In the genomic region with DNA sequence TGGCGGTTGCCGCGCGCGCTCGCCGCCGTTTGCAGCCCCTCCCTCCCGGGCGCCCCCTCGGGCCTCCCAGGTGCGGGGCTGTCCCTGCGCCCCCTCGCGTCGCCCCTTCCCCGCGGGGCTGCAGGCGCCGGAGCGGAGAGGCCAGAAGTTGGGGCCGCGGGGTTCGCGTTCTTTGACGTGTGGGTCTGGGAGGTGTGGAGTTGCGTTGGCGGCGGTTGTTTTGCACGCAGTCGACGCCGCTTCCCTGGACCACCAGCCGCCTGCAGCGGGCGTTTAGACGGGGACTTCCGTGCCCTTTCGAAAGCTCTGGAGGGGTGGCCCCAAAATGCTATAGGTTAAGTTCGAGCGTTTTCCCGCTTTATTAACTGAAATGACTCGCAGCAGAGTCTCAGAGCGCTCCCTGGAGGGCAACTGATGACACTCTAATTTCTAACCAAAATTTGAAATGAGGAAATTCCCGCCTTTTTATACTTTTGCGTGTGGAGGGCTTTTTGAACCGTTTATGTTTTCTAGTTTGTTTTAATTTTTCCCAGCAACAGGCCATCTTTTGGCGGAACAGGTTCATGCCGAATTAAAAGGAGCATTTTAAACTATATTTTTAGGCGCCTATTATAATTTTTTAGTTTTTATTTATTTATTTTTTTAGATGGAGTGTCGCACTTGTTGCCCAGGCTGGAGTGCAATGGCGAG, we compare ENCODE assay signal across 1 cellular context.
TF ChIP-seq lines count a peak whose summit lies in the region.

No MANE protein-coding gene starts in this region.

TF ChIP-seq in GM23338, 12 proteins besides CTCF, POLR2A, EP300 and RAD21 (continued from another document):
- TF ChIP-seq, protein P1, sequence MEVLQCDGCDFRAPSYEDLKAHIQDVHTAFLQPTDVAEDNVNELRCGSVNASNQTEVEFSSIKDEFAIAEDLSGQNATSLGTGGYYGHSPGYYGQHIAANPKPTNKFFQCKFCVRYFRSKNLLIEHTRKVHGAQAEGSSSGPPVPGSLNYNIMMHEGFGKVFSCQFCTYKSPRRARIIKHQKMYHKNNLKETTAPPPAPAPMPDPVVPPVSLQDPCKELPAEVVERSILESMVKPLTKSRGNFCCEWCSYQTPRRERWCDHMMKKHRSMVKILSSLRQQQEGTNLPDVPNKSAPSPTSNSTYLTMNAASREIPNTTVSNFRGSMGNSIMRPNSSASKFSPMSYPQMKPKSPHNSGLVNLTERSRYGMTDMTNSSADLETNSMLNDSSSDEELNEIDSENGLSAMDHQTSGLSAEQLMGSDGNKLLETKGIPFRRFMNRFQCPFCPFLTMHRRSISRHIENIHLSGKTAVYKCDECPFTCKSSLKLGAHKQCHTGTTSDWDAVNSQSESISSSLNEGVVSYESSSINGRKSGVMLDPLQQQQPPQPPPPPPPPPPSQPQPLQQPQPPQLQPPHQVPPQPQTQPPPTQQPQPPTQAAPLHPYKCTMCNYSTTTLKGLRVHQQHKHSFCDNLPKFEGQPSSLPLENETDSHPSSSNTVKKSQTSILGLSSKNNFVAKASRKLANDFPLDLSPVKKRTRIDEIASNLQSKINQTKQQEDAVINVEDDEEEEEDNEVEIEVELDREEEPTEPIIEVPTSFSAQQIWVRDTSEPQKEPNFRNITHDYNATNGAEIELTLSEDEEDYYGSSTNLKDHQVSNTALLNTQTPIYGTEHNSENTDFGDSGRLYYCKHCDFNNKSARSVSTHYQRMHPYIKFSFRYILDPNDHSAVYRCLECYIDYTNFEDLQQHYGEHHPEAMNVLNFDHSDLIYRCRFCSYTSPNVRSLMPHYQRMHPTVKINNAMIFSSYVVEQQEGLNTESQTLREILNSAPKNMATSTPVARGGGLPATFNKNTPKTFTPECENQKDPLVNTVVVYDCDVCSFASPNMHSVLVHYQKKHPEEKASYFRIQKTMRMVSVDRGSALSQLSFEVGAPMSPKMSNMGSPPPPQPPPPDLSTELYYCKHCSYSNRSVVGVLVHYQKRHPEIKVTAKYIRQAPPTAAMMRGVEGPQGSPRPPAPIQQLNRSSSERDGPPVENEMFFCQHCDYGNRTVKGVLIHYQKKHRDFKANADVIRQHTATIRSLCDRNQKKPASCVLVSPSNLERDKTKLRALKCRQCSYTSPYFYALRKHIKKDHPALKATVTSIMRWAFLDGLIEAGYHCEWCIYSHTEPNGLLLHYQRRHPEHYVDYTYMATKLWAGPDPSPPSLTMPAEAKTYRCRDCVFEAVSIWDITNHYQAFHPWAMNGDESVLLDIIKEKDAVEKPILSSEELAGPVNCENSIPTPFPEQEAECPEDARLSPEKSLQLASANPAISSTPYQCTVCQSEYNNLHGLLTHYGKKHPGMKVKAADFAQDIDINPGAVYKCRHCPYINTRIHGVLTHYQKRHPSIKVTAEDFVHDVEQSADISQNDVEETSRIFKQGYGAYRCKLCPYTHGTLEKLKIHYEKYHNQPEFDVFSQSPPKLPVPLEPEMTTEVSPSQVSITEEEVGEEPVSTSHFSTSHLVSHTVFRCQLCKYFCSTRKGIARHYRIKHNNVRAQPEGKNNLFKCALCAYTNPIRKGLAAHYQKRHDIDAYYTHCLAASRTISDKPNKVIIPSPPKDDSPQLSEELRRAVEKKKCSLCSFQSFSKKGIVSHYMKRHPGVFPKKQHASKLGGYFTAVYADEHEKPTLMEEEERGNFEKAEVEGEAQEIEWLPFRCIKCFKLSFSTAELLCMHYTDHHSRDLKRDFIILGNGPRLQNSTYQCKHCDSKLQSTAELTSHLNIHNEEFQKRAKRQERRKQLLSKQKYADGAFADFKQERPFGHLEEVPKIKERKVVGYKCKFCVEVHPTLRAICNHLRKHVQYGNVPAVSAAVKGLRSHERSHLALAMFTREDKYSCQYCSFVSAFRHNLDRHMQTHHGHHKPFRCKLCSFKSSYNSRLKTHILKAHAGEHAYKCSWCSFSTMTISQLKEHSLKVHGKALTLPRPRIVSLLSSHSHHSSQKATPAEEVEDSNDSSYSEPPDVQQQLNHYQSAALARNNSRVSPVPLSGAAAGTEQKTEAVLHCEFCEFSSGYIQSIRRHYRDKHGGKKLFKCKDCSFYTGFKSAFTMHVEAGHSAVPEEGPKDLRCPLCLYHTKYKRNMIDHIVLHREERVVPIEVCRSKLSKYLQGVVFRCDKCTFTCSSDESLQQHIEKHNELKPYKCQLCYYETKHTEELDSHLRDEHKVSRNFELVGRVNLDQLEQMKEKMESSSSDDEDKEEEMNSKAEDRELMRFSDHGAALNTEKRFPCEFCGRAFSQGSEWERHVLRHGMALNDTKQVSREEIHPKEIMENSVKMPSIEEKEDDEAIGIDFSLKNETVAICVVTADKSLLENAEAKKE (CRISPR knock-in tag; IDR thresholded peaks at IDR 0.05), result no peak
TF ChIP-seq in GM23338: peak in this region for 1.
